In genomic region chr12:91923864-91924263, GRCh38 we compare ENCODE assay signal across 1 cellular context.
TF ChIP-seq lines count a peak whose summit lies in the region.

No MANE protein-coding gene starts in this region.

TF ChIP-seq in HepG2, 621 proteins besides CTCF, POLR2A, EP300 and RAD21 (continued from another document):
- TF ChIP-seq IKZF5 (CRISPR knock-in tag; IDR thresholded peaks at IDR 0.05), result no peak
- TF ChIP-seq ZNF713 (CRISPR knock-in tag; IDR thresholded peaks at IDR 0.05), result no peak
- TF ChIP-seq NAIF1 (CRISPR knock-in tag; IDR thresholded peaks at IDR 0.05; ENCODE audit: borderline replicate concordance), result no peak
- no peak for TF ChIP-seq SALL1 (CRISPR knock-in tag; IDR thresholded peaks at IDR 0.05)
- TF ChIP-seq RBM22 (optimal IDR thresholded peaks at IDR 0.05; ENCODE audit: low read length), result no peak
- no peak for TF ChIP-seq ADNP (CRISPR knock-in tag; IDR thresholded peaks at IDR 0.05)
